Comparison of ENCODE assay signal across 1 cellular context in genomic region chr3:190384241-190384863, GRCh38.
TF ChIP-seq lines count a peak whose summit lies in the region.

No MANE protein-coding gene starts in this region.

TF ChIP-seq in GM23338, 12 proteins besides CTCF, POLR2A, EP300 and RAD21 (continued from another document):
- no peak for TF ChIP-seq ZNF114 (CRISPR knock-in tag; IDR thresholded peaks at IDR 0.05)
- TF ChIP-seq JUNB (IDR thresholded peaks at IDR 0.05; ENCODE audit: unreplicated experiment) = no peak
TF ChIP-seq in GM23338: peak in this region for 0.
